Comparison of ENCODE assay signal across 8 cellular contexts in the genomic region with DNA sequence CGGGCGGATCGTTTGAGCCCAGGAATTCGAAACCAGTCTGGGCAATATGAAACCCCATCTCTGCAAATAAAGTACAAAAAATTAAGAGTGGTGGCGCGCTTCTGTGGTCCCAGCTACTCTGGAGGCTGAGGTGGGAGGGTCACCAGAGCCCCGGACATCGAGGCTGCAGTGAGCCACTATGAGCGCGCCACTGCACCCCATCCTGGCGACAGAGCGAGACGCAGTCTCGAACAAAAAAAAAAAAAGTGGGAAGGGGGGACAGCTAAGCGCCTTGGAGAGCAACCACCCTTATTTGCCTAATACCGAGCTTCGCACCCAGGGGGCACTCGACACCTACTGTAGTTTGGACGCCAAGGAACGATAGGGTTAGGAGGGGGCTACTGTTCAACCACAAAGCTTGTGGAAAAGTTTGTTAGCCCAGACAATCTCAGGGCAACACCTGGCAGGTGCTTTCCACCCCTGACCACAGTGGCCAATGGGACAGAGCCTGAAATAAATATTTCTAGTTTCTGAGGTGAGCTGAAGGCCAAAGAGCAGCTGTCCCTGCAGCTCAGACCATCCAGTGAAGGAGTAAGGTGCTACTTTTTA. TPM values are rescaled to one million over a fixed set of nuclear protein-coding genes. Genes with fewer than 3 reads are reported as not detected.
DNase-seq lines count a peak whose midpoint lies in the region; ATAC-seq, FAIRE-seq and TF ChIP-seq lines count a peak whose summit lies in the region.

No MANE protein-coding gene starts in this region.

- no peaks in the 10 kb centered on the region for H3K9me3 ChIP-seq in GM12878 (replicated peaks; ENCODE audit: control insufficient read depth, insufficient read depth, low read length)

- peaks cover 2% of the 10 kb centered on the region; the same call in 1 of the 2 replicates for H4K20me1 ChIP-seq in GM12878 (ENCODE audit: control insufficient read depth, insufficient read depth)

- no peak overlapping the region for H2AFZ ChIP-seq in GM12878 (ENCODE audit: control insufficient read depth, low read depth, low read length)

- intact Hi-C loops in GM12878 (cut with micrococcal nuclease; ENCODE audit: unreplicated experiment), result loop anchor here (1.0 to 10.0 kb wide), 7 partner anchors 30 to 356 kb away; partner anchors contain the start of genes BECN1, CCR10, RETREG3 and TUBG1

- H3K27ac ChIP-seq in GM12878 (ENCODE audit: control insufficient read depth, insufficient read depth), result peak overlapping the region; percentile 89

- no peaks in the 10 kb centered on the region for H3K27me3 ChIP-seq in GM12878 (replicated peaks in 1 of 2; ENCODE audit: control insufficient read depth in 2 of 2, insufficient read depth in 2 of 2, low read length in 1 of 2)

- CTCF ChIA-PET in GM12878 (lab: Yijun Ruan, JAX), result interaction anchor here (0.6 to 9.8 kb wide), 58 partner anchors 8 to 436 kb away, joined by 3 to 239 read pairs (median 6); partner anchors contain the start of genes BECN1, CCR10, MLX and PLEKHH3

- in situ Hi-C loops in GM12878 (cut with MboI), result loop anchor here (10.0 kb wide), 1 partner anchor 186 kb away; the partner anchor contains the start of gene RAMP2

- H3K36me3 ChIP-seq in GM12878 (ENCODE audit: control insufficient read depth in 2 of 2, insufficient read depth in 2 of 2, low read length in 1 of 2), result peaks cover 18 to 29% of the 10 kb centered on the region in 2 experiments

- BruUV-seq in GM12878 (replicated peaks; lab: Mats Ljungman, UMichigan), result no TSS peak

- POLR2A ChIA-PET in GM12878 (lab: Charles Lee), result interaction anchor here (0.5 to 6.5 kb wide), 29 partner anchors 11 to 494 kb away, joined by 3 to 120 read pairs (median 5); partner anchors contain the start of genes CNTNAP1, MLX, PLEKHH3 and RETREG3

- no peak for TF ChIP-seq POLR2A in GM12878 (IDR thresholded peaks at IDR 0.05; ENCODE audit: low read depth, low read length)

- peak; percentile 56 for ATAC-seq in HG02870 (IDR thresholded peaks at IDR 0.05; ENCODE audit: unreplicated experiment)
- peak; percentile 85 for ATAC-seq in GM12878

- H3K4me1 ChIP-seq in GM12878 (ENCODE audit: control insufficient read depth, insufficient read depth, low read length), result peaks cover 16% of the 10 kb centered on the region

- H3K4me3 ChIP-seq in GM12878, result peak overlapping the region; percentile 79

- peak overlapping the region; percentile 90 for H3K9ac ChIP-seq in GM12878 (ENCODE audit: control insufficient read depth, insufficient read depth, low read length)

- peak in 1 of 2 experiments; percentile 87; a peak in 2 of 4 replicates for TF ChIP-seq EP300 in GM12878 (IDR thresholded peaks at IDR 0.05; ENCODE audit: borderline replicate concordance in 1 of 2, control insufficient read depth in 1 of 2, low read depth in 2 of 2, low read length in 2 of 2)

- 2% methylated on average over 20 of the region's 20 CpGs for WGBS in GM12878 (ENCODE audit: insufficient coverage, insufficient replicate concordance, low lambda C conversion rate, missing lambda C conversion rate)

- SMC1A ChIA-PET in GM12878 (lab: Charles Lee; ENCODE audit: uncharacterized antibody, unreplicated experiment), result interaction anchor here (0.6 to 5.7 kb wide), 44 partner anchors 8 to 420 kb away, joined by 3 to 124 read pairs (median 6); partner anchors contain the start of genes BECN1, CCR10, PLEKHH3 and PSME3

- FAIRE-seq in GM12878 (lab: Jason Lieb, UNC), result peak; percentile 86

- RAD21 ChIA-PET in GM12878 (lab: Charles Lee; ENCODE audit: unreplicated experiment), result interaction anchor here (0.6 to 5.3 kb wide), 35 partner anchors 8 to 420 kb away, joined by 3 to 152 read pairs (median 9); partner anchors contain the start of genes BECN1, CCR10, CNTNAP1 and MLX

- TF ChIP-seq CTCF in GM12873 (IDR thresholded peaks at IDR 0.05; ENCODE audit: insufficient read depth, low read depth, low read length, missing control alignments) (peak; percentile 88), GM12878 (IDR thresholded peaks at IDR 0.05 in 2 of 3, conservative IDR thresholded peaks at IDR 0.05 in 1 of 3; ENCODE audit: control insufficient read depth in 2 of 3, extremely low read depth in 1 of 3, insufficient read depth in 1 of 3, low read depth in 3 of 3, low read length in 3 of 3) (peak; percentile 85 to 89 (median 85))

- DNase-seq in NCI-H187 (lab: John Stamatoyannopoulos, UW) (peak; percentile 34 to 54), T-helper 2 cell (peak in 4 of 5 experiments; percentile 43 to 74 (median 60)), GM12878 (ENCODE audit: low read depth, low spot score) (peak; percentile 92), hypothalamus (lab: John Stamatoyannopoulos, UW) (peak in 38 of 51 donors; percentile 5 to 70 (median 44)), retina (peak; percentile 77), cortex of kidney (lab: John Stamatoyannopoulos, UW) (no peak)

- peak; percentile 91 for TF ChIP-seq RAD21 in GM12878 (IDR thresholded peaks at IDR 0.05; ENCODE audit: insufficient read depth, low read depth, low read length)

- peaks cover 17% of the 10 kb centered on the region for H3K79me2 ChIP-seq in GM12878 (ENCODE audit: control insufficient read depth, insufficient read depth, low read length)

- peak overlapping the region; percentile 78 for H3K4me2 ChIP-seq in GM12878 (ENCODE audit: control insufficient read depth, insufficient read depth)

RNA-seq across cellular contexts. Expression of gene PSMC3IP, which starts 0.8 kb away (rescaled TPM):
- total RNA-seq in GM12878 (2013; cell fraction: nucleolus; rRNA removed), result 9.0 and 9.9 TPM in 2 replicates
- total RNA-seq in GM12878 (2014; rRNA removed) (17.4 and 18.7 TPM in 2 replicates), GM12878 (2014; rRNA removed; fragmentation: Illumina TruSeq; extraction: Trizol) (12.0 and 12.1 TPM in 2 replicates), GM12878 (2021) (14.7 and 18.0 TPM in 2 replicates)
- 9.6 TPM for polyA plus RNA-seq in GM12878 (2011; ENCODE audit: low read depth)
- polyA plus RNA-seq in GM12878 (2011; rRNA removed) (13.5 and 15.0 TPM in 2 replicates), GM12878 (2014; fragmentation: Illumina TruSeq; extraction: Trizol) (25.9 and 28.5 TPM in 2 replicates), GM12878 (2014; fragmentation: Nextera tagmentation; extraction: Ambion mirVana) (1 to 10 TPM; 6.8 to 7.1 TPM), GM12878 (2014; rRNA removed) (24.8 and 26.8 TPM in 2 replicates), GM12878 (2016; fragmentation: Nextera tagmentation; extraction: Ambion mirVana) (10 to 100 TPM; 33.1 to 34.5 TPM)
- polyA plus RNA-seq in GM12878 (2011; cell fraction: cytosol; rRNA removed), result 7.3 and 9.3 TPM in 2 replicates
- polyA plus RNA-seq in GM12878 (2011; cell fraction: nucleus; rRNA removed), result 29.3 and 29.5 TPM in 2 replicates
- polyA plus RNA-seq in GM12878 (2012), result 8.4 and 13.5 TPM in 2 replicates
- 10.9 and 11.5 TPM in 2 replicates for polyA minus RNA-seq in GM12878 (2011; rRNA and poly(A)+ RNA removed)
- polyA minus RNA-seq in GM12878 (2011; cell fraction: cytosol; rRNA and poly(A)+ RNA removed), result 3.3 and 4.7 TPM in 2 replicates
- polyA minus RNA-seq in GM12878 (2011; cell fraction: nucleus; rRNA and poly(A)+ RNA removed), result 10.9 and 16.8 TPM in 2 replicates

RNA-seq across cellular contexts. Expression of gene MLX, which starts 11.5 kb away (rescaled TPM):
- total RNA-seq in GM12878 (2013; cell fraction: nucleolus; rRNA removed), result 60.5 and 62.5 TPM in 2 replicates
- total RNA-seq in GM12878 (2014; rRNA removed), result 37.1 and 39.5 TPM in 2 replicates
- total RNA-seq in GM12878 (2014; rRNA removed; fragmentation: Illumina TruSeq; extraction: Trizol), result 34.1 and 34.4 TPM in 2 replicates
- total RNA-seq in GM12878 (2021), result 38.3 and 41.5 TPM in 2 replicates
- 23.2 TPM for polyA plus RNA-seq in GM12878 (2011; ENCODE audit: low read depth)
- polyA plus RNA-seq in GM12878 (2011; rRNA removed), result 41.2 and 48.9 TPM in 2 replicates
- polyA plus RNA-seq in GM12878 (2011; cell fraction: cytosol; rRNA removed), result 46.2 and 53.0 TPM in 2 replicates
- 103 and 133 TPM in 2 replicates for polyA plus RNA-seq in GM12878 (2011; cell fraction: nucleus; rRNA removed)
- polyA plus RNA-seq in GM12878 (2012), result 30.5 and 32.5 TPM in 2 replicates
- polyA plus RNA-seq in GM12878 (2014; fragmentation: Illumina TruSeq; extraction: Trizol), result 59.2 and 61.1 TPM in 2 replicates
- polyA plus RNA-seq in GM12878 (2014; fragmentation: Nextera tagmentation; extraction: Ambion mirVana), result 10 to 100 TPM; 38.3 to 49.1 TPM
- polyA plus RNA-seq in GM12878 (2014; rRNA removed), result 65.0 and 66.1 TPM in 2 replicates
- 10 to 100 TPM; 40.6 to 47.4 TPM for polyA plus RNA-seq in GM12878 (2016; fragmentation: Nextera tagmentation; extraction: Ambion mirVana)
- 65.2 and 81.9 TPM in 2 replicates for polyA minus RNA-seq in GM12878 (2011; rRNA and poly(A)+ RNA removed)
- polyA minus RNA-seq in GM12878 (2011; cell fraction: cytosol; rRNA and poly(A)+ RNA removed), result 16.7 and 28.9 TPM in 2 replicates
- 34.8 and 58.3 TPM in 2 replicates for polyA minus RNA-seq in GM12878 (2011; cell fraction: nucleus; rRNA and poly(A)+ RNA removed)

RNA-seq across cellular contexts. Expression of gene COASY, which starts 16.4 kb away (rescaled TPM):
- 25.0 and 29.9 TPM in 2 replicates for total RNA-seq in GM12878 (2013; cell fraction: nucleolus; rRNA removed)
- total RNA-seq in GM12878 (2014; rRNA removed), result 27.8 and 31.3 TPM in 2 replicates
- total RNA-seq in GM12878 (2014; rRNA removed; fragmentation: Illumina TruSeq; extraction: Trizol), result 18.6 TPM in 2 replicates
- 81.9 and 88.5 TPM in 2 replicates for total RNA-seq in GM12878 (2021)
- 32.2 TPM for polyA plus RNA-seq in GM12878 (2011; ENCODE audit: low read depth)
- polyA plus RNA-seq in GM12878 (2011; rRNA removed), result 19.9 and 33.1 TPM in 2 replicates
- polyA plus RNA-seq in GM12878 (2011; cell fraction: cytosol; rRNA removed), result 43.3 and 50.8 TPM in 2 replicates
- polyA plus RNA-seq in GM12878 (2011; cell fraction: nucleus; rRNA removed), result 260 and 275 TPM in 2 replicates
- polyA plus RNA-seq in GM12878 (2012), result 64.1 and 86.9 TPM in 2 replicates
- polyA plus RNA-seq in GM12878 (2014; fragmentation: Illumina TruSeq; extraction: Trizol), result 28.0 and 38.1 TPM in 2 replicates
- polyA plus RNA-seq in GM12878 (2014; fragmentation: Nextera tagmentation; extraction: Ambion mirVana), result 10 to 100 TPM; 39.8 to 46.6 TPM
- 52.5 and 57.8 TPM in 2 replicates for polyA plus RNA-seq in GM12878 (2014; rRNA removed)
- 10 to 100 TPM; 88.1 to 93.9 TPM for polyA plus RNA-seq in GM12878 (2016; fragmentation: Nextera tagmentation; extraction: Ambion mirVana)
- 21.3 and 34.8 TPM in 2 replicates for polyA minus RNA-seq in GM12878 (2011; rRNA and poly(A)+ RNA removed)
- 23.2 and 23.4 TPM in 2 replicates for polyA minus RNA-seq in GM12878 (2011; cell fraction: cytosol; rRNA and poly(A)+ RNA removed)
- polyA minus RNA-seq in GM12878 (2011; cell fraction: nucleus; rRNA and poly(A)+ RNA removed), result 28.2 and 43.9 TPM in 2 replicates

RNA-seq across cellular contexts. Expression of gene HSD17B1, which starts 25.7 kb away (rescaled TPM):
- 1.6 and 2.3 TPM in 2 replicates for total RNA-seq in GM12878 (2013; cell fraction: nucleolus; rRNA removed)
- total RNA-seq in GM12878 (2014; rRNA removed) (0.44 and 1.1 TPM in 2 replicates), GM12878 (2014; rRNA removed; fragmentation: Illumina TruSeq; extraction: Trizol) (0.14 and 0.36 TPM in 2 replicates), GM12878 (2021) (0.61 and 0.67 TPM in 2 replicates)
- polyA plus RNA-seq in GM12878 (2011; ENCODE audit: low read depth), result 0.63 TPM
- polyA plus RNA-seq in GM12878 (2011; rRNA removed) (0.19 and 0.29 TPM in 2 replicates), GM12878 (2014; fragmentation: Illumina TruSeq; extraction: Trizol) (0.06 and 0.15 TPM in 2 replicates), GM12878 (2014; fragmentation: Nextera tagmentation; extraction: Ambion mirVana) (under 1 TPM; 0.21 to 0.26 TPM), GM12878 (2014; rRNA removed) (0.22 and 0.47 TPM in 2 replicates), GM12878 (2016; fragmentation: Nextera tagmentation; extraction: Ambion mirVana) (1 to 10 TPM in 1 of 2 experiments, under 1 TPM in 1; 0.73 to 1.1 TPM)
- polyA plus RNA-seq in GM12878 (2011; cell fraction: cytosol; rRNA removed), result 0.39 and 0.65 TPM in 2 replicates
- 0.86 and 0.99 TPM in 2 replicates for polyA plus RNA-seq in GM12878 (2011; cell fraction: nucleus; rRNA removed)
- polyA plus RNA-seq in GM12878 (2012), result 0.53 and 0.89 TPM in 2 replicates
- polyA minus RNA-seq in GM12878 (2011; rRNA and poly(A)+ RNA removed), result 0.15 and 0.72 TPM in 2 replicates
- polyA minus RNA-seq in GM12878 (2011; cell fraction: cytosol; rRNA and poly(A)+ RNA removed), result not detected in 2 replicates
- 0.60 and 1.7 TPM in 2 replicates for polyA minus RNA-seq in GM12878 (2011; cell fraction: nucleus; rRNA and poly(A)+ RNA removed)

RNA-seq across cellular contexts. Expression of gene RETREG3, which starts 30.8 kb away (rescaled TPM):
- 81.8 and 92.7 TPM in 2 replicates for total RNA-seq in GM12878 (2013; cell fraction: nucleolus; rRNA removed)
- total RNA-seq in GM12878 (2014; rRNA removed) (38.9 and 42.8 TPM in 2 replicates), GM12878 (2014; rRNA removed; fragmentation: Illumina TruSeq; extraction: Trizol) (28.7 and 28.9 TPM in 2 replicates), GM12878 (2021) (47.6 and 50.3 TPM in 2 replicates)
- 18.8 TPM for polyA plus RNA-seq in GM12878 (2011; ENCODE audit: low read depth)
- polyA plus RNA-seq in GM12878 (2011; rRNA removed) (34.9 and 50.6 TPM in 2 replicates), GM12878 (2014; fragmentation: Illumina TruSeq; extraction: Trizol) (20.5 and 23.3 TPM in 2 replicates), GM12878 (2014; fragmentation: Nextera tagmentation; extraction: Ambion mirVana) (1 to 10 TPM; 7.0 to 9.0 TPM), GM12878 (2014; rRNA removed) (21.5 and 21.7 TPM in 2 replicates), GM12878 (2016; fragmentation: Nextera tagmentation; extraction: Ambion mirVana) (10 to 100 TPM; 26.8 to 27.8 TPM)
- polyA plus RNA-seq in GM12878 (2011; cell fraction: cytosol; rRNA removed), result 55.9 and 62.2 TPM in 2 replicates
- polyA plus RNA-seq in GM12878 (2011; cell fraction: nucleus; rRNA removed), result 37.5 and 41.7 TPM in 2 replicates
- 27.8 and 30.1 TPM in 2 replicates for polyA plus RNA-seq in GM12878 (2012)
- 186 and 196 TPM in 2 replicates for polyA minus RNA-seq in GM12878 (2011; rRNA and poly(A)+ RNA removed)
- polyA minus RNA-seq in GM12878 (2011; cell fraction: cytosol; rRNA and poly(A)+ RNA removed), result 38.0 and 45.4 TPM in 2 replicates
- 25.1 and 34.4 TPM in 2 replicates for polyA minus RNA-seq in GM12878 (2011; cell fraction: nucleus; rRNA and poly(A)+ RNA removed)
